8 cellular contexts compared by ENCODE assay signal in genomic region chr9:127915801-127916664, GRCh38. TPM values are rescaled to one million over a fixed set of nuclear protein-coding genes. Genes with fewer than 3 reads are reported as not detected.
DNase-seq lines count a peak whose midpoint lies in the region; ATAC-seq, FAIRE-seq and TF ChIP-seq lines count a peak whose summit lies in the region.

No MANE protein-coding gene starts in this region.

- TSS peak; percentile 70 for BruUV-seq in HepG2 (replicated peaks; lab: Mats Ljungman, UMichigan)

- H3K9me3 Mint-ChIP-seq in IgD-negative memory B cell = peaks cover 0 to 2% (median 0%) of the 10 kb centered on the region in 3 donors

- peaks cover 2% of the 10 kb centered on the region for H3K79me2 ChIP-seq in HepG2 (ENCODE audit: insufficient read depth, low read length)

- in situ Hi-C loops in G401 (cut with HindIII; ENCODE audit: low sequenced_read_pairs) = no loop called here
- in situ Hi-C loops in astrocyte of the cerebellum (cut with HindIII; ENCODE audit: low sequenced_read_pairs) = no loop called here
- in situ Hi-C loops in HepG2 (cut with HindIII; ENCODE audit: extremely low pct_ligation_motif_present, low pct_unique_long_range_greater_than_20kb) = loop anchor here (5.0 kb wide), 1 partner anchor 44 kb away; no protein-coding TSS in a partner anchor

- peak; percentile 48 for DNase-seq in G401 (ENCODE audit: low spot score)
- no peak for DNase-seq in astrocyte of the cerebellum (ENCODE audit: low read depth)
- DNase-seq in HepG2 (ENCODE audit: low spot score) = no peak
- peak in 1 of 2 donors; percentile 67 for DNase-seq in tibial artery
- no peak for DNase-seq in middle frontal gyrus (ENCODE audit: extremely low spot score, low spot score)
- DNase-seq in activated CD4-positive, alpha-beta T cell treated with anti-CD3 and anti-CD28 coated beads, Interleukin-2, amount 50 U/mL, for 48 hours = no peak
- no peak for DNase-seq in GM19240 (ENCODE audit: insufficient read length, low spot score)

- peaks cover 24 to 44% (median 25%) of the 10 kb centered on the region in 3 donors for H3K4me1 Mint-ChIP-seq in IgD-negative memory B cell

- ATAC-seq in HepG2 = peak; percentile 43

- H3K9me3 ChIP-seq in HepG2 (ENCODE audit: low read length) (no peaks in the 10 kb centered on the region), tibial artery (no peaks in the 10 kb centered on the region)

- TF ChIP-seq RAD21 in HepG2 (CRISPR knock-in tag; IDR thresholded peaks at IDR 0.05) = no peak

- H3K4me3 Mint-ChIP-seq in IgD-negative memory B cell = peak overlapping the region; percentile 77 to 98 (median 92)

- TF ChIP-seq EP300 in HepG2 (IDR thresholded peaks at IDR 0.05; ENCODE audit: low read depth in 2 of 2, low read length in 2 of 2) (no peak), HepG2 (CRISPR knock-in tag; IDR thresholded peaks at IDR 0.05; ENCODE audit: borderline replicate concordance) (no peak)

- H3K27ac ChIP-seq in HepG2 (ENCODE audit: extremely low read length, insufficient read depth, low read length) = peak overlapping the region; percentile 40
- H3K27ac ChIP-seq in tibial artery = peak overlapping the region; percentile 74 to 87

- H3K4me1 ChIP-seq in HepG2 (ENCODE audit: insufficient read depth, low read length) (peaks cover 74% of the 10 kb centered on the region), tibial artery (peaks cover 0 to 56% (median 39%) of the 10 kb centered on the region in 4 donors)

- H3K4me2 ChIP-seq in HepG2 (ENCODE audit: low read depth, low read length) = peak overlapping the region; percentile 98

- H3K27ac Mint-ChIP-seq in IgD-negative memory B cell = peak overlapping the region; percentile 95 to 98 (median 96)

- H3K36me3 ChIP-seq in HepG2 (replicated peaks in 1 of 2; ENCODE audit: control insufficient read depth in 1 of 2, insufficient read depth in 2 of 2, low read length in 2 of 2) = peaks cover 5 to 7% of the 10 kb centered on the region in 2 experiments; a peak in 3 of 5 replicates
- H3K36me3 ChIP-seq in tibial artery = peaks cover 10 to 30% (median 21%) of the 10 kb centered on the region in 3 donors

- peaks cover 3% of the 10 kb centered on the region for H3K36me3 Mint-ChIP-seq in IgD-negative memory B cell

- H3K4me3 ChIP-seq in astrocyte of the cerebellum (ENCODE audit: low read depth, low read length) = peak overlapping the region; percentile 50
- H3K4me3 ChIP-seq in HepG2 (replicated peaks in 1 of 3; ENCODE audit: insufficient read depth in 1 of 3, low read depth in 2 of 3, low read length in 3 of 3) = peak overlapping the region; percentile 71 to 91 (median 73)
- peak overlapping the region; percentile 76 to 81 for H3K4me3 ChIP-seq in tibial artery

- no peak for TF ChIP-seq POLR2A in HepG2 (IDR thresholded peaks at IDR 0.05; ENCODE audit: insufficient read depth in 1 of 2, low read depth in 2 of 2, low read length in 2 of 2)

- no peak overlapping the region for H2AFZ ChIP-seq in HepG2 (ENCODE audit: low read length)

- no peak for FAIRE-seq in HepG2 (lab: Jason Lieb, UNC)

- WGBS in HepG2 (ENCODE audit: low lambda C conversion rate) = 40% methylated on average over 5 of the region's 23 CpGs

- TF ChIP-seq CTCF in astrocyte of the cerebellum (IDR thresholded peaks at IDR 0.05; ENCODE audit: low read depth, low read length, missing control alignments) = no peak
- TF ChIP-seq CTCF in HepG2 (CRISPR knock-in tag; IDR thresholded peaks at IDR 0.05) = peak; percentile 20; the same call in 1 of the 2 replicates
- no peak for TF ChIP-seq CTCF in tibial artery (IDR thresholded peaks at IDR 0.05)

- peak overlapping the region; percentile 68 for H3K9ac ChIP-seq in HepG2 (ENCODE audit: insufficient read depth, low read depth, low read length)

- CTCF ChIA-PET in HepG2 (lab: Yijun Ruan, JAX; ENCODE audit: low intra/inter-chr PET ratio, low total read pairs) = no interaction called here

- H3K27me3 ChIP-seq in HepG2 (ENCODE audit: control insufficient read depth in 1 of 2, insufficient read depth in 2 of 2, low read length in 2 of 2) (no peaks in the 10 kb centered on the region), tibial artery (no peaks in the 10 kb centered on the region)

- H3K27me3 Mint-ChIP-seq in IgD-negative memory B cell = no peaks in the 10 kb centered on the region

- intact Hi-C loops in HepG2 (cut with micrococcal nuclease; ENCODE audit: unreplicated experiment) = loop anchor here (2.0 to 5.0 kb wide), 2 partner anchors 13 to 114 kb away; partner anchors contain the start of gene FPGS
- intact Hi-C loops in tibial artery (cut with DNase I; ENCODE audit: low total_unique reads) = loop anchor here (5.0 kb wide), 1 partner anchor 304 kb away; the partner anchor contains the start of gene STXBP1

- no peaks in the 10 kb centered on the region for H4K20me1 ChIP-seq in HepG2 (ENCODE audit: insufficient read depth, low read length)

- POLR2A ChIA-PET in HepG2 (lab: Yijun Ruan, JAX) = interaction anchor here (0.7 to 7.9 kb wide), 13 partner anchors 11 to 371 kb away, joined by 3 to 78 read pairs (median 3); partner anchors contain the start of genes AK1, CDK9, PIP5KL1 and ST6GALNAC6

RNA-seq across cellular contexts. Expression of gene ST6GALNAC4, which starts 0.8 kb away (rescaled TPM):
- 31.9 and 32.8 TPM in 2 replicates for total RNA-seq in G401 (2014; rRNA removed; shearing (Covaris generic))
- polyA plus RNA-seq in IgD-negative memory B cell = 32.5 TPM
- 14.8 and 18.8 TPM in 2 replicates for total RNA-seq in HepG2 (2016; rRNA removed; fragmentation: Illumina TruSeq; extraction: Trizol)
- total RNA-seq in HepG2 (2016; cell fraction: cytosol; rRNA removed; fragmentation: Illumina TruSeq; extraction: Trizol; ENCODE audit: low read depth) = 35.6 and 43.0 TPM in 2 replicates
- 13.0 and 19.7 TPM in 2 replicates for total RNA-seq in HepG2 (2016; cell fraction: insoluble cytoplasmic fraction; rRNA removed; fragmentation: Illumina TruSeq; extraction: Trizol)
- total RNA-seq in HepG2 (2016; cell fraction: membrane; rRNA removed; fragmentation: Illumina TruSeq; extraction: Trizol) = 47.7 and 65.6 TPM in 2 replicates
- 12.8 and 17.5 TPM in 2 replicates for total RNA-seq in HepG2 (2016; cell fraction: nucleus; rRNA removed; fragmentation: Illumina TruSeq; extraction: Trizol)
- 27.7 and 36.4 TPM in 2 replicates for polyA plus RNA-seq in HepG2 (2011; rRNA removed)
- polyA plus RNA-seq in HepG2 (2011; cell fraction: cytosol; rRNA removed) = 26.2 and 47.9 TPM in 2 replicates
- polyA plus RNA-seq in HepG2 (2011; cell fraction: nucleus; rRNA removed) = 41.2 and 43.3 TPM in 2 replicates
- 14.8 and 21.6 TPM in 2 replicates for polyA plus RNA-seq in HepG2 (2012)
- 55.5 and 75.3 TPM in 2 replicates for polyA plus RNA-seq in HepG2 (2016; cell fraction: cytosol; fragmentation: Illumina TruSeq; extraction: Trizol; ENCODE audit: low read depth)
- 20.6 and 23.9 TPM in 2 replicates for polyA plus RNA-seq in HepG2 (2016; cell fraction: insoluble cytoplasmic fraction; fragmentation: Illumina TruSeq; extraction: Trizol; ENCODE audit: low read depth)
- 69.4 and 78.8 TPM in 2 replicates for polyA plus RNA-seq in HepG2 (2016; cell fraction: membrane; fragmentation: Illumina TruSeq; extraction: Trizol; ENCODE audit: low read depth)
- polyA plus RNA-seq in HepG2 (2016; cell fraction: nucleus; fragmentation: Illumina TruSeq; extraction: Trizol; ENCODE audit: insufficient read depth, low read depth) = 25.2 and 32.3 TPM in 2 replicates
- 74.4 and 118 TPM in 2 replicates for polyA minus RNA-seq in HepG2 (2011; rRNA and poly(A)+ RNA removed; ENCODE audit: low replicate concordance)
- 40.0 and 42.1 TPM in 2 replicates for polyA minus RNA-seq in HepG2 (2011; cell fraction: cytosol; rRNA and poly(A)+ RNA removed)
- 15.6 and 17.8 TPM in 2 replicates for polyA minus RNA-seq in HepG2 (2011; cell fraction: nucleus; rRNA and poly(A)+ RNA removed)

RNA-seq across cellular contexts. Expression of gene PIP5KL1, which starts 14.5 kb away (rescaled TPM):
- total RNA-seq in G401 (2014; rRNA removed; shearing (Covaris generic)) = 0.68 and 23.4 TPM in 2 replicates
- polyA plus RNA-seq in IgD-negative memory B cell = 1.1 TPM
- 0.20 TPM in 1 of 2 replicates, not detected in the other for total RNA-seq in HepG2 (2016; rRNA removed; fragmentation: Illumina TruSeq; extraction: Trizol)
- total RNA-seq in HepG2 (2016; cell fraction: cytosol; rRNA removed; fragmentation: Illumina TruSeq; extraction: Trizol; ENCODE audit: low read depth) = 0.51 TPM in 1 of 2 replicates, not detected in the other
- total RNA-seq in HepG2 (2016; cell fraction: insoluble cytoplasmic fraction; rRNA removed; fragmentation: Illumina TruSeq; extraction: Trizol) = 0.15 TPM in 1 of 2 replicates, not detected in the other
- total RNA-seq in HepG2 (2016; cell fraction: membrane; rRNA removed; fragmentation: Illumina TruSeq; extraction: Trizol) = not detected in 2 replicates
- total RNA-seq in HepG2 (2016; cell fraction: nucleus; rRNA removed; fragmentation: Illumina TruSeq; extraction: Trizol) = 0.56 TPM in 1 of 2 replicates, not detected in the other
- polyA plus RNA-seq in HepG2 (2011; rRNA removed) = 0.44 and 0.49 TPM in 2 replicates
- 0.17 and 0.32 TPM in 2 replicates for polyA plus RNA-seq in HepG2 (2011; cell fraction: cytosol; rRNA removed)
- polyA plus RNA-seq in HepG2 (2011; cell fraction: nucleus; rRNA removed) = 5.3 and 9.9 TPM in 2 replicates
- polyA plus RNA-seq in HepG2 (2012) = 0.32 and 0.67 TPM in 2 replicates
- 0.24 TPM in 1 of 2 replicates, not detected in the other for polyA plus RNA-seq in HepG2 (2016; cell fraction: cytosol; fragmentation: Illumina TruSeq; extraction: Trizol; ENCODE audit: low read depth)
- polyA plus RNA-seq in HepG2 (2016; cell fraction: insoluble cytoplasmic fraction; fragmentation: Illumina TruSeq; extraction: Trizol; ENCODE audit: low read depth) = not detected in 2 replicates
- not detected in 2 replicates for polyA plus RNA-seq in HepG2 (2016; cell fraction: membrane; fragmentation: Illumina TruSeq; extraction: Trizol; ENCODE audit: low read depth)
- 1.1 TPM in 1 of 2 replicates, not detected in the other for polyA plus RNA-seq in HepG2 (2016; cell fraction: nucleus; fragmentation: Illumina TruSeq; extraction: Trizol; ENCODE audit: insufficient read depth, low read depth)
- polyA minus RNA-seq in HepG2 (2011; rRNA and poly(A)+ RNA removed; ENCODE audit: low replicate concordance) = 0.72 and 1.4 TPM in 2 replicates
- polyA minus RNA-seq in HepG2 (2011; cell fraction: cytosol; rRNA and poly(A)+ RNA removed) = 0.88 TPM in 1 of 2 replicates, not detected in the other
- polyA minus RNA-seq in HepG2 (2011; cell fraction: nucleus; rRNA and poly(A)+ RNA removed) = 1.3 and 2.2 TPM in 2 replicates

RNA-seq across cellular contexts. Expression of gene ST6GALNAC6, which starts 16.6 kb away (rescaled TPM):
- total RNA-seq in G401 (2014; rRNA removed; shearing (Covaris generic)) = 44.8 and 73.0 TPM in 2 replicates
- polyA plus RNA-seq in IgD-negative memory B cell (38.9 TPM), HepG2 (2011; rRNA removed) (65.4 and 103 TPM in 2 replicates)
- total RNA-seq in HepG2 (2016; rRNA removed; fragmentation: Illumina TruSeq; extraction: Trizol) = 16.7 and 18.5 TPM in 2 replicates
- total RNA-seq in HepG2 (2016; cell fraction: cytosol; rRNA removed; fragmentation: Illumina TruSeq; extraction: Trizol; ENCODE audit: low read depth) = 13.5 and 13.9 TPM in 2 replicates
- 11.7 and 18.2 TPM in 2 replicates for total RNA-seq in HepG2 (2016; cell fraction: insoluble cytoplasmic fraction; rRNA removed; fragmentation: Illumina TruSeq; extraction: Trizol)
- 42.0 and 46.1 TPM in 2 replicates for total RNA-seq in HepG2 (2016; cell fraction: membrane; rRNA removed; fragmentation: Illumina TruSeq; extraction: Trizol)
- total RNA-seq in HepG2 (2016; cell fraction: nucleus; rRNA removed; fragmentation: Illumina TruSeq; extraction: Trizol) = 13.4 and 15.1 TPM in 2 replicates
- 63.0 and 69.3 TPM in 2 replicates for polyA plus RNA-seq in HepG2 (2011; cell fraction: cytosol; rRNA removed)
- 134 and 138 TPM in 2 replicates for polyA plus RNA-seq in HepG2 (2011; cell fraction: nucleus; rRNA removed)
- 36.1 and 53.0 TPM in 2 replicates for polyA plus RNA-seq in HepG2 (2012)
- polyA plus RNA-seq in HepG2 (2016; cell fraction: cytosol; fragmentation: Illumina TruSeq; extraction: Trizol; ENCODE audit: low read depth) = 33.4 and 37.1 TPM in 2 replicates
- 18.0 and 19.3 TPM in 2 replicates for polyA plus RNA-seq in HepG2 (2016; cell fraction: insoluble cytoplasmic fraction; fragmentation: Illumina TruSeq; extraction: Trizol; ENCODE audit: low read depth)
- polyA plus RNA-seq in HepG2 (2016; cell fraction: membrane; fragmentation: Illumina TruSeq; extraction: Trizol; ENCODE audit: low read depth) = 54.8 and 59.0 TPM in 2 replicates
- 32.9 and 35.5 TPM in 2 replicates for polyA plus RNA-seq in HepG2 (2016; cell fraction: nucleus; fragmentation: Illumina TruSeq; extraction: Trizol; ENCODE audit: insufficient read depth, low read depth)
- polyA minus RNA-seq in HepG2 (2011; rRNA and poly(A)+ RNA removed; ENCODE audit: low replicate concordance) = 41.6 and 91.9 TPM in 2 replicates
- 15.4 and 21.1 TPM in 2 replicates for polyA minus RNA-seq in HepG2 (2011; cell fraction: cytosol; rRNA and poly(A)+ RNA removed)
- 22.4 and 22.6 TPM in 2 replicates for polyA minus RNA-seq in HepG2 (2011; cell fraction: nucleus; rRNA and poly(A)+ RNA removed)

RNA-seq across cellular contexts. Expression of gene DPM2, which starts 21.6 kb away (rescaled TPM):
- 17.1 and 39.0 TPM in 2 replicates for total RNA-seq in G401 (2014; rRNA removed; shearing (Covaris generic))
- 44.9 TPM for polyA plus RNA-seq in IgD-negative memory B cell
- total RNA-seq in HepG2 (2016; rRNA removed; fragmentation: Illumina TruSeq; extraction: Trizol) = 17.5 and 24.8 TPM in 2 replicates
- total RNA-seq in HepG2 (2016; cell fraction: cytosol; rRNA removed; fragmentation: Illumina TruSeq; extraction: Trizol; ENCODE audit: low read depth) = 20.0 and 27.3 TPM in 2 replicates
- total RNA-seq in HepG2 (2016; cell fraction: insoluble cytoplasmic fraction; rRNA removed; fragmentation: Illumina TruSeq; extraction: Trizol) = 14.9 and 23.0 TPM in 2 replicates
- 31.4 and 35.9 TPM in 2 replicates for total RNA-seq in HepG2 (2016; cell fraction: membrane; rRNA removed; fragmentation: Illumina TruSeq; extraction: Trizol)
- 18.6 and 22.0 TPM in 2 replicates for total RNA-seq in HepG2 (2016; cell fraction: nucleus; rRNA removed; fragmentation: Illumina TruSeq; extraction: Trizol)
- 35.3 and 38.6 TPM in 2 replicates for polyA plus RNA-seq in HepG2 (2011; rRNA removed)
- polyA plus RNA-seq in HepG2 (2011; cell fraction: cytosol; rRNA removed) = 30.5 and 35.2 TPM in 2 replicates
- 36.6 and 37.4 TPM in 2 replicates for polyA plus RNA-seq in HepG2 (2011; cell fraction: nucleus; rRNA removed)
- 21.4 and 25.3 TPM in 2 replicates for polyA plus RNA-seq in HepG2 (2012)
- 32.5 and 40.9 TPM in 2 replicates for polyA plus RNA-seq in HepG2 (2016; cell fraction: cytosol; fragmentation: Illumina TruSeq; extraction: Trizol; ENCODE audit: low read depth)
- 30.7 and 34.8 TPM in 2 replicates for polyA plus RNA-seq in HepG2 (2016; cell fraction: insoluble cytoplasmic fraction; fragmentation: Illumina TruSeq; extraction: Trizol; ENCODE audit: low read depth)
- 49.8 and 53.8 TPM in 2 replicates for polyA plus RNA-seq in HepG2 (2016; cell fraction: membrane; fragmentation: Illumina TruSeq; extraction: Trizol; ENCODE audit: low read depth)
- polyA plus RNA-seq in HepG2 (2016; cell fraction: nucleus; fragmentation: Illumina TruSeq; extraction: Trizol; ENCODE audit: insufficient read depth, low read depth) = 49.9 and 52.5 TPM in 2 replicates
- polyA minus RNA-seq in HepG2 (2011; rRNA and poly(A)+ RNA removed; ENCODE audit: low replicate concordance) = 68.5 and 193 TPM in 2 replicates
- 12.9 and 15.4 TPM in 2 replicates for polyA minus RNA-seq in HepG2 (2011; cell fraction: cytosol; rRNA and poly(A)+ RNA removed)
- 34.8 and 35.4 TPM in 2 replicates for polyA minus RNA-seq in HepG2 (2011; cell fraction: nucleus; rRNA and poly(A)+ RNA removed)

RNA-seq across cellular contexts. Expression of gene AK1, which starts 38.6 kb away (rescaled TPM):
- 46.4 and 62.6 TPM in 2 replicates for total RNA-seq in G401 (2014; rRNA removed; shearing (Covaris generic))
- polyA plus RNA-seq in IgD-negative memory B cell (0.10 TPM), HepG2 (2011; rRNA removed) (19.1 and 28.5 TPM in 2 replicates)
- 25.7 and 32.8 TPM in 2 replicates for total RNA-seq in HepG2 (2016; rRNA removed; fragmentation: Illumina TruSeq; extraction: Trizol)
- total RNA-seq in HepG2 (2016; cell fraction: cytosol; rRNA removed; fragmentation: Illumina TruSeq; extraction: Trizol; ENCODE audit: low read depth) = 12.5 and 17.4 TPM in 2 replicates
- total RNA-seq in HepG2 (2016; cell fraction: insoluble cytoplasmic fraction; rRNA removed; fragmentation: Illumina TruSeq; extraction: Trizol) = 27.8 and 33.7 TPM in 2 replicates
- 18.2 and 19.8 TPM in 2 replicates for total RNA-seq in HepG2 (2016; cell fraction: membrane; rRNA removed; fragmentation: Illumina TruSeq; extraction: Trizol)
- total RNA-seq in HepG2 (2016; cell fraction: nucleus; rRNA removed; fragmentation: Illumina TruSeq; extraction: Trizol) = 13.7 and 15.3 TPM in 2 replicates
- 29.9 and 38.0 TPM in 2 replicates for polyA plus RNA-seq in HepG2 (2011; cell fraction: cytosol; rRNA removed)
- polyA plus RNA-seq in HepG2 (2011; cell fraction: nucleus; rRNA removed) = 34.1 and 55.6 TPM in 2 replicates
- polyA plus RNA-seq in HepG2 (2012) = 17.5 and 23.3 TPM in 2 replicates
- 28.9 and 48.9 TPM in 2 replicates for polyA plus RNA-seq in HepG2 (2016; cell fraction: cytosol; fragmentation: Illumina TruSeq; extraction: Trizol; ENCODE audit: low read depth)
- polyA plus RNA-seq in HepG2 (2016; cell fraction: insoluble cytoplasmic fraction; fragmentation: Illumina TruSeq; extraction: Trizol; ENCODE audit: low read depth) = 44.7 and 50.7 TPM in 2 replicates
- 31.6 and 41.6 TPM in 2 replicates for polyA plus RNA-seq in HepG2 (2016; cell fraction: membrane; fragmentation: Illumina TruSeq; extraction: Trizol; ENCODE audit: low read depth)
- 39.2 and 40.7 TPM in 2 replicates for polyA plus RNA-seq in HepG2 (2016; cell fraction: nucleus; fragmentation: Illumina TruSeq; extraction: Trizol; ENCODE audit: insufficient read depth, low read depth)
- polyA minus RNA-seq in HepG2 (2011; rRNA and poly(A)+ RNA removed; ENCODE audit: low replicate concordance) = 3.6 and 45.8 TPM in 2 replicates
- polyA minus RNA-seq in HepG2 (2011; cell fraction: cytosol; rRNA and poly(A)+ RNA removed) = 3.8 and 5.4 TPM in 2 replicates
- 1.7 and 4.1 TPM in 2 replicates for polyA minus RNA-seq in HepG2 (2011; cell fraction: nucleus; rRNA and poly(A)+ RNA removed)
